ENCODE assay signal across 15 cellular contexts in genomic region chr2:43553341-43553855, GRCh38.
A peak's percentile ranks its signal among the peaks of the same experiment; 100 is the strongest.
DNase-seq lines count a peak whose midpoint lies in the region; ATAC-seq and TF ChIP-seq lines count a peak whose summit lies in the region.
"Had no signal": no experiment of that assay in that cellular context is flagged by ENCODE, and none has a peak within 500 bp of the region (broad histone marks: within the 10 kb centered on the region; RNA-seq: fewer than 3 reads in every experiment).

No MANE protein-coding gene starts in this region.

- CTCF ChIA-PET in GM10248 (lab: Yijun Ruan, JAX): interaction anchor here (1.1 to 2.2 kb wide), 3 partner anchors 11 to 57 kb away, joined by 3 to 11 read pairs (median 7); no protein-coding TSS in a partner anchor

- peak; percentile 20 for DNase-seq in NOMO-1 treated with DMSO at 0.1 percent for 48 hours (lab: John Stamatoyannopoulos, UW; ENCODE audit: unreplicated experiment)
- no peak for DNase-seq in NOMO-1 treated with dmso at 0.1 percent for 144 hours (lab: John Stamatoyannopoulos, UW; ENCODE audit: unreplicated experiment)
- peak; percentile 4 for DNase-seq in GDM1 (lab: John Stamatoyannopoulos, UW)
- DNase-seq in NCI-H82 treated with DMSO at 0.1 percent for 48 hours (lab: John Stamatoyannopoulos, UW; ENCODE audit: unreplicated experiment): peak; percentile 90
- DNase-seq in inferior parietal cortex (ENCODE audit: extremely low spot score): peak; percentile 11
- DNase-seq in NCI-H510A treated with DMSO at 0.1 percent for 48 hours (lab: John Stamatoyannopoulos, UW): no peak
- no peak for DNase-seq in GM10248 (ENCODE audit: extremely low spot score)
- DNase-seq: 8988T, DMS79 treated with DMSO at 0.1 percent for 48 hours, NCI-H1105 treated with DMSO at 0.1 percent for 48 hours, NCI-H1694, NCI-H2227 treated with DMSO at 0.1 percent for 48 hours, NCI-H524, SK-N-SH had no signal

- POLR2A ChIA-PET in GM10248 (lab: Yijun Ruan, JAX): no interaction called here

- TF ChIP-seq CTCF in GM10248 (IDR thresholded peaks at IDR 0.05; ENCODE audit: control extremely low read depth, extremely low read depth, low read depth, missing control alignments): no peak

- no peak for ATAC-seq in GM21381 (IDR thresholded peaks at IDR 0.05; ENCODE audit: unreplicated experiment)

Comparison
In these comparisons a context has a peak if more than half of its experiments do, and no peak if none do; other contexts are left out.
1. DNase-seq: peak in NOMO-1 treated with DMSO at 0.1 percent for 48 hours (single experiment), GDM1 (single experiment), NCI-H82 treated with DMSO at 0.1 percent for 48 hours (single experiment) and inferior parietal cortex (single experiment); none in NOMO-1 treated with dmso at 0.1 percent for 144 hours (single experiment), NCI-H510A treated with DMSO at 0.1 percent for 48 hours (single experiment) and GM10248 (single experiment).